Comparison of ENCODE assay signal across 1 cellular context in the genomic region with DNA sequence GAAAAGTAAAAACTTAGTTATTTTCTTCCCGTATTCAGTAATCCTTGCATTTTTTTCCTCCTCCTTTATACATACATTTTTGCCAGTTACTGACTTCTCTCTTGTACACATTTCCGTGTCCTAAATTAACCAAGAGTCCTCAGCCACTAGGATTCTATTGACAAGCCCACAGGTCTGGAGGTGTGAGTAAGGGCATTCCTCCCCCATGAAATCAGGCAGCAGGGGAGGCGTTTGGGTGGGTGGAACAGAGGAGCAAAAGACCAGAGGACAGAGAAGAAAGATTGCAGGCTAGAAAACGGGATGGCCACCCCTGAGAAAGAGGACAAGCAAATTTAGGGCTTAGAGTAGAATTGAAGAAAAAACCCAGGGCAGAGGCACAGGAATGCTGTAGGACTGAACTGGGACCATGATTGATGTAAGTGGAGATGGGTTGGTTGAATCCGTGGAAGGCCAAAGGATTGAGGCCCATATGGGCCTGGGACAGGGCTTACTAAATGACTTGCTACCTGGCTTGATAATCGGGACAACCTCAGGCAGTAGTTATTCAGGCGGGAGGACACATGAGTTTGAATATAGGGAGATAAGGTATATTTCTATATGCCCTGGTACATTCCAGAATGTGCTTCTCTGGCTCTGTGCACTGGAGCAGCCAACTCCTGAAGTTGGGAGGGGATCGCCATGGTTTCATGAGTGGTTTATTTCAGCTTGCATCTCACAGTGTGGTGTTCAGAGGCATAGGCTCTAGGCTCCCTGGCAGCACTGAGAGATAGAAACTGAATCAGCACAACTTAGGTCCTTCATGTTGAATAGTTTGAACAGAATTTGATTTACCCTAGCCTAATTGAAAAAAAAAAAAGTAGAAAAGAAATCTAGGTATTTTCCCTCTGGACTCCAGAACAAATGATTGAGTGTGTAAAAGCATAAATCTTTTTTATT.
TF ChIP-seq lines count a peak whose summit lies in the region.

No MANE protein-coding gene starts in this region.

TF ChIP-seq in HEK293, 187 proteins besides CTCF, POLR2A, EP300 and RAD21 (continued from another document):
- TF ChIP-seq, protein P1, sequence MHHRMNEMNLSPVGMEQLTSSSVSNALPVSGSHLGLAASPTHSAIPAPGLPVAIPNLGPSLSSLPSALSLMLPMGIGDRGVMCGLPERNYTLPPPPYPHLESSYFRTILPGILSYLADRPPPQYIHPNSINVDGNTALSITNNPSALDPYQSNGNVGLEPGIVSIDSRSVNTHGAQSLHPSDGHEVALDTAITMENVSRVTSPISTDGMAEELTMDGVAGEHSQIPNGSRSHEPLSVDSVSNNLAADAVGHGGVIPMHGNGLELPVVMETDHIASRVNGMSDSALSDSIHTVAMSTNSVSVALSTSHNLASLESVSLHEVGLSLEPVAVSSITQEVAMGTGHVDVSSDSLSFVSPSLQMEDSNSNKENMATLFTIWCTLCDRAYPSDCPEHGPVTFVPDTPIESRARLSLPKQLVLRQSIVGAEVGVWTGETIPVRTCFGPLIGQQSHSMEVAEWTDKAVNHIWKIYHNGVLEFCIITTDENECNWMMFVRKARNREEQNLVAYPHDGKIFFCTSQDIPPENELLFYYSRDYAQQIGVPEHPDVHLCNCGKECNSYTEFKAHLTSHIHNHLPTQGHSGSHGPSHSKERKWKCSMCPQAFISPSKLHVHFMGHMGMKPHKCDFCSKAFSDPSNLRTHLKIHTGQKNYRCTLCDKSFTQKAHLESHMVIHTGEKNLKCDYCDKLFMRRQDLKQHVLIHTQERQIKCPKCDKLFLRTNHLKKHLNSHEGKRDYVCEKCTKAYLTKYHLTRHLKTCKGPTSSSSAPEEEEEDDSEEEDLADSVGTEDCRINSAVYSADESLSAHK (tag by site-specific recombination; IDR thresholded peaks at IDR 0.05): no peak
- no peak for TF ChIP-seq ZNF140 (tag by site-specific recombination; IDR thresholded peaks at IDR 0.05)
- TF ChIP-seq ZNF433 (tag by site-specific recombination; IDR thresholded peaks at IDR 0.05; ENCODE audit: low read depth): no peak
- no peak for TF ChIP-seq ZNF629 (tag by site-specific recombination; IDR thresholded peaks at IDR 0.05)
- no peak for TF ChIP-seq ZXDB (tag by site-specific recombination; IDR thresholded peaks at IDR 0.05)
- no peak for TF ChIP-seq ZNF664 (tag by site-specific recombination; IDR thresholded peaks at IDR 0.05)
- TF ChIP-seq ZNF677 (tag by site-specific recombination; IDR thresholded peaks at IDR 0.05): no peak
- no peak for TF ChIP-seq ZNF558 (tag by site-specific recombination; IDR thresholded peaks at IDR 0.05)
- peak; percentile 51; the same call in 1 of the 2 replicates for TF ChIP-seq EGR2 (tag by site-specific recombination; IDR thresholded peaks at IDR 0.05; ENCODE audit: low read depth)
- TF ChIP-seq ZFHX2 (tag by site-specific recombination; conservative IDR thresholded peaks at IDR 0.05): 0 out of 2 replicates have a peak, but pooled peaks have one; percentile 34
